ENCODE assay signal across 7 cellular contexts in the genomic region with DNA sequence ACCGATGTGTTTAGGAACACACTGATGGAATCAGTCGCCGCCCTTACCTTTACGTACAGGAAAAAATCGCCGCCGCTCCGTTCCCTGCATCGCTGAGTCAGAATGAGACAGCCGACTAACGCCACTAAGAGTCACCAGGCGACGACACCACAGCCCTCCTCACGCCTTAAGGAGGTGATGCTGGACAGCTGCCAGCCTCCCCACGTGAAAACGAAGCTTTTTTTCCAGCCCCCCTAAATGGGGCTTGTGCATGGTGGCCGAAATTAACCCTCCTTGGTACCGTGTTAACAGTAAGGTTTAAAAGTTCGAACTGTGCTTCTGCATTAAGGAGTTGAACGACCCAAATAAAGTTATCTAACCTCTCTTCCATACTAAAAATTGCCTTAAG. TPM values are rescaled to one million over a fixed set of nuclear protein-coding genes. Genes with fewer than 3 reads are reported as not detected.
DNase-seq lines count a peak whose midpoint lies in the region; ATAC-seq, FAIRE-seq and TF ChIP-seq lines count a peak whose summit lies in the region.

No MANE protein-coding gene starts in this region.

- no peak for TF ChIP-seq CTCF in OCI-LY1 (IDR thresholded peaks at IDR 0.05; ENCODE audit: low read length)
- no peak for TF ChIP-seq CTCF in fibroblast of villous mesenchyme (IDR thresholded peaks at IDR 0.05; ENCODE audit: insufficient read depth, low read depth, low read length)
- TF ChIP-seq CTCF in thoracic aorta (IDR thresholded peaks at IDR 0.05) = no peak

- no peaks in the 10 kb centered on the region for H3K27me3 ChIP-seq in OCI-LY1 (ENCODE audit: insufficient read depth, low read length)
- no peaks in the 10 kb centered on the region for H3K27me3 ChIP-seq in thoracic aorta (replicated peaks; ENCODE audit: insufficient read depth)

- H3K9me3 ChIP-seq in OCI-LY1 (ENCODE audit: low read length) (no peaks in the 10 kb centered on the region), thoracic aorta (no peaks in the 10 kb centered on the region)

- peak overlapping the region; percentile 90 for H3K4me3 ChIP-seq in OCI-LY1 (ENCODE audit: low read depth, low read length, poor library complexity, severe bottlenecking)
- H3K4me3 ChIP-seq in fibroblast of villous mesenchyme (ENCODE audit: low read depth, low read length) = peak overlapping the region; percentile 99
- H3K4me3 ChIP-seq in thoracic aorta = peak overlapping the region; percentile 88

- ATAC-seq in HG02763 (IDR thresholded peaks at IDR 0.05; ENCODE audit: unreplicated experiment) = peak; percentile 46
- peak; percentile 51 for ATAC-seq in thoracic aorta (ENCODE audit: insufficient number of reproducible peaks, low FRiP score, low read depth)

- H3K9ac ChIP-seq in OCI-LY1 (ENCODE audit: low read length) = peak overlapping the region; percentile 89

- peaks cover 44% of the 10 kb centered on the region for H3K36me3 ChIP-seq in OCI-LY1 (ENCODE audit: insufficient read depth, low read length)
- H3K36me3 ChIP-seq in thoracic aorta = peaks cover 20% of the 10 kb centered on the region

- no peaks in the 10 kb centered on the region; the same call in 1 of the 2 replicates for H3F3A ChIP-seq in OCI-LY1 (ENCODE audit: insufficient read depth, low read length)

- H3K4me2 ChIP-seq in OCI-LY1 (ENCODE audit: low read length) = peak overlapping the region; percentile 77

- H3K9me2 ChIP-seq in OCI-LY1 (ENCODE audit: low read depth, low read length) = no peaks in the 10 kb centered on the region

- H3K4me1 ChIP-seq in OCI-LY1 (ENCODE audit: insufficient read depth, low read length, severe bottlenecking) (peaks cover 33% of the 10 kb centered on the region), thoracic aorta (ENCODE audit: control insufficient read depth in 1 of 2, low read depth in 2 of 2) (peaks cover 19 to 28% of the 10 kb centered on the region in 2 donors)

- FAIRE-seq in GM18507 (lab: Jason Lieb, UNC) = no peak

- H2AFZ ChIP-seq in OCI-LY1 (ENCODE audit: low read length) = no peak overlapping the region

- DNase-seq in GM18507 (ENCODE audit: extremely low spot score, insufficient read length, low read depth) (peak; percentile 60), activated T-helper 1 cell treated with Interleukin-2 at 50 U/mL for 16 hours (ENCODE audit: low read depth) (peak; percentile 46), fibroblast of villous mesenchyme (ENCODE audit: low read depth) (peak; percentile 27), occipital lobe (lab: John Stamatoyannopoulos, UW) (peak; percentile 7), thoracic aorta (ENCODE audit: low spot score) (no peak)

- H4K20me1 ChIP-seq in OCI-LY1 (ENCODE audit: insufficient read depth, low read length) = no peaks in the 10 kb centered on the region

- peaks cover 30% of the 10 kb centered on the region for H3K79me2 ChIP-seq in OCI-LY1 (ENCODE audit: insufficient read depth, low read length)

- H3K27ac ChIP-seq in OCI-LY1 (ENCODE audit: low read depth, low read length, poor library complexity, severe bottlenecking) (peak overlapping the region; percentile 61), thoracic aorta (peak overlapping the region; percentile 94 to 95)

RNA-seq across cellular contexts. Expression of a gene that starts 0.5 kb away (rescaled TPM):
- total RNA-seq in fibroblast of villous mesenchyme = 25.1 and 31.5 TPM in 2 replicates
- total RNA-seq in occipital lobe = 38.4 TPM
- total RNA-seq in thoracic aorta = 10 to 100 TPM; 24.2 to 41.5 TPM

RNA-seq across cellular contexts. Expression of a gene that starts 30.7 kb away (rescaled TPM):
- 13.5 and 34.1 TPM in 2 replicates for total RNA-seq in fibroblast of villous mesenchyme
- total RNA-seq in occipital lobe = 13.3 TPM
- 10 to 100 TPM; 12.5 to 28.4 TPM for total RNA-seq in thoracic aorta
